8 cellular contexts compared by ENCODE assay signal in genomic region chr4:83112239-83112638, GRCh38. TPM values are rescaled to one million over a fixed set of nuclear protein-coding genes. Genes with fewer than 3 reads are reported as not detected.
DNase-seq lines count a peak whose midpoint lies in the region; ATAC-seq lines count a peak whose summit lies in the region.

No MANE protein-coding gene starts in this region.

- ATAC-seq in HG03280 (IDR thresholded peaks at IDR 0.05; ENCODE audit: unreplicated experiment): peak; percentile 31
- ATAC-seq in stimulated activated naive CD8-positive, alpha-beta T cell treated with anti-CD3 and anti-CD28 coated beads, Interleukin-15, Interleukin-2, amounts not matched to agents 100 U/mL and 50 U/mL, for 24 hours: no peak

- POLR2A ChIA-PET in activated CD4-positive, alpha-beta memory T cell treated with anti-CD3 and anti-CD28 coated beads for 36 hours (lab: Charles Lee): interaction anchor here (1.3 kb wide), 1 partner anchor 101 kb away, joined by 5 read pairs; no protein-coding TSS in a partner anchor

- CTCF ChIA-PET in activated naive CD4-positive, alpha-beta T cell treated with anti-CD3 and anti-CD28 coated beads, Interleukin-2, amount 10 ng/mL, durations not matched to agents 7 days and 5 days (lab: Charles Lee): interaction anchor here (0.8 to 7.7 kb wide), 13 partner anchors 11 to 207 kb away, joined by 3 to 70 read pairs (median 4); no protein-coding TSS in a partner anchor
- CTCF ChIA-PET in activated CD4-positive, alpha-beta memory T cell treated with anti-CD3 and anti-CD28 coated beads for 36 hours (lab: Charles Lee): interaction anchor here (0.9 to 2.5 kb wide), 7 partner anchors 13 to 168 kb away, joined by 3 to 8 read pairs (median 5); no protein-coding TSS in a partner anchor

- intact Hi-C loops in activated CD4-positive, alpha-beta memory T cell treated with anti-CD3 and anti-CD28 coated beads for 36 hours (cut with micrococcal nuclease): loop anchor here (2.0 to 5.0 kb wide), 2 partner anchors 343 to 680 kb away; partner anchors contain the start of genes ENOPH1, HELQ and HNRNPDL

- peaks cover 41% of the 10 kb centered on the region for H3K4me1 Mint-ChIP-seq in activated naive CD4-positive, alpha-beta T cell treated with anti-CD3 and anti-CD28 coated beads, Interleukin-2, amount 10 ng/mL, durations not matched to agents 7 days and 5 days
- peaks cover 48% of the 10 kb centered on the region for H3K4me1 Mint-ChIP-seq in activated CD4-positive, alpha-beta memory T cell treated with anti-CD3 and anti-CD28 coated beads for 36 hours (ENCODE audit: low read depth)

- H3K27ac Mint-ChIP-seq in activated naive CD4-positive, alpha-beta T cell treated with anti-CD3 and anti-CD28 coated beads, Interleukin-2, amount 10 ng/mL, durations not matched to agents 7 days and 5 days: peak overlapping the region; percentile 95
- peak overlapping the region; percentile 91 for H3K27ac Mint-ChIP-seq in activated CD4-positive, alpha-beta memory T cell treated with anti-CD3 and anti-CD28 coated beads for 36 hours

- peak overlapping the region; percentile 93 for H3K4me3 Mint-ChIP-seq in activated naive CD4-positive, alpha-beta T cell treated with anti-CD3 and anti-CD28 coated beads, Interleukin-2, amount 10 ng/mL, durations not matched to agents 7 days and 5 days
- H3K4me3 Mint-ChIP-seq in activated CD4-positive, alpha-beta memory T cell treated with anti-CD3 and anti-CD28 coated beads for 36 hours: peak overlapping the region; percentile 77

- peak; percentile 54 for DNase-seq in activated naive CD4-positive, alpha-beta T cell treated with anti-CD3 and anti-CD28 coated beads, Interleukin-2, amount 10 ng/mL, durations not matched to agents 7 days and 5 days
- no peak for DNase-seq in activated naive CD4-positive, alpha-beta T cell treated with anti-CD3 and anti-CD28 coated beads, Interleukin-2, amount 50 U/mL, for 16 hours
- DNase-seq in activated CD4-positive, alpha-beta memory T cell treated with anti-CD3 and anti-CD28 coated beads for 36 hours: no peak
- DNase-seq in stimulated activated naive CD8-positive, alpha-beta T cell treated with anti-CD3 and anti-CD28 coated beads, Interleukin-15, Interleukin-2, amounts not matched to agents 100 U/mL and 50 U/mL, for 24 hours: peak; percentile 28
- no peak for DNase-seq in nucleus accumbens (lab: John Stamatoyannopoulos, UW)
- DNase-seq in NCI-H748 treated with DMSO at 0.1 percent for 48 hours (lab: John Stamatoyannopoulos, UW): no peak
- DNase-seq in HuH-7 (ENCODE audit: low spot score): no peak

- no peaks in the 10 kb centered on the region for H3K9me3 Mint-ChIP-seq in activated naive CD4-positive, alpha-beta T cell treated with anti-CD3 and anti-CD28 coated beads, Interleukin-2, amount 10 ng/mL, durations not matched to agents 7 days and 5 days
- no peaks in the 10 kb centered on the region for H3K9me3 Mint-ChIP-seq in activated CD4-positive, alpha-beta memory T cell treated with anti-CD3 and anti-CD28 coated beads for 36 hours

- no peaks in the 10 kb centered on the region for H3K27me3 Mint-ChIP-seq in activated naive CD4-positive, alpha-beta T cell treated with anti-CD3 and anti-CD28 coated beads, Interleukin-2, amount 10 ng/mL, durations not matched to agents 7 days and 5 days
- no peaks in the 10 kb centered on the region for H3K27me3 Mint-ChIP-seq in activated CD4-positive, alpha-beta memory T cell treated with anti-CD3 and anti-CD28 coated beads for 36 hours

- H3K36me3 Mint-ChIP-seq in activated naive CD4-positive, alpha-beta T cell treated with anti-CD3 and anti-CD28 coated beads, Interleukin-2, amount 10 ng/mL, durations not matched to agents 7 days and 5 days: peaks cover 58% of the 10 kb centered on the region
- peaks cover 3% of the 10 kb centered on the region for H3K36me3 Mint-ChIP-seq in activated CD4-positive, alpha-beta memory T cell treated with anti-CD3 and anti-CD28 coated beads for 36 hours

RNA-seq across cellular contexts. Expression of gene PLAC8, which starts 2.3 kb away (rescaled TPM):
- total RNA-seq in activated CD4-positive, alpha-beta memory T cell treated with anti-CD3 and anti-CD28 coated beads for 36 hours: 10 to 100 TPM; 16.9 to 17.9 TPM

Comparison
In these comparisons a context has a peak if more than half of its experiments do, and no peak if none do; other contexts are left out.
1. DNase-seq: peak in activated naive CD4-positive, alpha-beta T cell treated with anti-CD3 and anti-CD28 coated beads, Interleukin-2, amount 10 ng/mL, durations not matched to agents 7 days and 5 days (single experiment) and stimulated activated naive CD8-positive, alpha-beta T cell treated with anti-CD3 and anti-CD28 coated beads, Interleukin-15, Interleukin-2, amounts not matched to agents 100 U/mL and 50 U/mL, for 24 hours (single experiment); none in activated naive CD4-positive, alpha-beta T cell treated with anti-CD3 and anti-CD28 coated beads, Interleukin-2, amount 50 U/mL, for 16 hours (single experiment), activated CD4-positive, alpha-beta memory T cell treated with anti-CD3 and anti-CD28 coated beads for 36 hours (single experiment), nucleus accumbens (0 of 56), NCI-H748 treated with DMSO at 0.1 percent for 48 hours (single experiment) and HuH-7 (single experiment).